Comparison of ENCODE assay signal across 8 cellular contexts in the genomic region with DNA sequence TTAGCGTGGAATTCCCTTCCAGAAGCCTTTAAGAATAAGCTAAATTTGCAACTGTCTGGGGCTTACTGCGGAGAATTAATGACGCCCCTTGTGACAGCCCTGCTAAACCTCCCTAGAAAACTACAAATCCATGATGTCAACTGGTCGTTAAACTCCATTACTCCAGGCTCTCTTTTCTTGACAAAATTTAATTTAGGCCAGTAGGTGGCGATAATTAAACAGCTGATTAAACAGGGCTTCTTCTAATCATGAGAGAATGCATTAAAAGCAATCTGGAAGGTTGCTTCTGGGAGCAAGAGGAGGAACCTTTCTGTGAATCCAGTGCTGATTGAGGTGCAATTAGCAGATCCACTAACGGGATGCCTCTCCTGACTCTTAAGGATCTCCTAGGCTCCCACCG. TPM values are rescaled to one million over a fixed set of nuclear protein-coding genes. Genes with fewer than 3 reads are reported as not detected.
DNase-seq lines count a peak whose midpoint lies in the region; ATAC-seq and TF ChIP-seq lines count a peak whose summit lies in the region.

No MANE protein-coding gene starts in this region.

- no peaks in the 10 kb centered on the region for H4K20me1 ChIP-seq in HCT116 (ENCODE audit: insufficient read depth)

- no TSS peak for BruUV-seq in HCT116 (replicated peaks; lab: Mats Ljungman, UMichigan)

- no peak overlapping the region for H3K4ac ChIP-seq in mesendoderm (ENCODE audit: low read depth, low read length)

- peaks cover 38% of the 10 kb centered on the region for H3K27me3 ChIP-seq in HCT116 (ENCODE audit: insufficient read depth, low read length)
- no peaks in the 10 kb centered on the region for H3K27me3 ChIP-seq in mesendoderm (ENCODE audit: insufficient read depth, low read length, poor library complexity)

- no peak overlapping the region for H4K5ac ChIP-seq in mesendoderm (ENCODE audit: low read length)

- H3K36me3 ChIP-seq in HCT116 (ENCODE audit: control insufficient read depth in 1 of 2, insufficient read depth in 2 of 2, low read length in 2 of 2) (no peaks in the 10 kb centered on the region), mesendoderm (ENCODE audit: control insufficient read depth, insufficient read depth, low read length) (no peaks in the 10 kb centered on the region)

- no peak overlapping the region for H4K8ac ChIP-seq in mesendoderm (ENCODE audit: low read depth, low read length)

- no peaks in the 10 kb centered on the region for H3K79me1 ChIP-seq in mesendoderm (ENCODE audit: low read length)

- H3K9ac ChIP-seq in HCT116 (ENCODE audit: low read length) (no peak overlapping the region), mesendoderm (ENCODE audit: low read length) (no peak overlapping the region)

- peak; percentile 25 to 76 (median 68); a peak in 5 of 6 replicates for TF ChIP-seq CTCF in HCT116 (IDR thresholded peaks at IDR 0.05 in 2 of 3, conservative IDR thresholded peaks at IDR 0.05 in 1 of 3; ENCODE audit: borderline replicate concordance in 1 of 3, insufficient read depth in 1 of 3, low read depth in 2 of 3, low read length in 2 of 3)

- H3K4me1 ChIP-seq in HCT116 (ENCODE audit: control insufficient read depth in 1 of 2, insufficient read depth in 2 of 2, low read length in 2 of 2) (no peaks in the 10 kb centered on the region), mesendoderm (ENCODE audit: control insufficient read depth, low read depth, low read length) (no peaks in the 10 kb centered on the region)

- no peak overlapping the region for H2BK120ac ChIP-seq in mesendoderm (ENCODE audit: low read depth, low read length)

- intact Hi-C loops in HCT116 (cut with micrococcal nuclease), result loop anchor here (1.0 to 10.0 kb wide), 3 partner anchors 472 to 830 kb away; no protein-coding TSS in a partner anchor

- WGBS in mesendoderm (ENCODE audit: extremely low coverage, insufficient coverage, low lambda C conversion rate), result no CpG with 5 or more reads among the region's 7 CpGs

- no peak overlapping the region for H3K4me3 ChIP-seq in HCT116 (replicated peaks in 1 of 2; ENCODE audit: low read depth in 1 of 2, low read length in 2 of 2)
- H3K4me3 ChIP-seq in mesendoderm (ENCODE audit: low read length), result no peak overlapping the region

- peak overlapping the region; percentile 82 for H2AFZ ChIP-seq in HCT116 (ENCODE audit: low read depth, low read length, poor library complexity, severe bottlenecking)

- no peak overlapping the region for H3K4me2 ChIP-seq in HCT116 (ENCODE audit: low read length)
- H3K4me2 ChIP-seq in mesendoderm (ENCODE audit: low read length), result no peak overlapping the region

- no peaks in the 10 kb centered on the region for H3K9me2 ChIP-seq in HCT116 (ENCODE audit: insufficient read depth)

- CTCF ChIA-PET in HCT116 (lab: Charles Lee), result interaction anchor here (0.6 to 2.0 kb wide), 10 partner anchors 14 to 844 kb away, joined by 3 to 11 read pairs (median 4); no protein-coding TSS in a partner anchor

- no peak overlapping the region for H2BK5ac ChIP-seq in mesendoderm (ENCODE audit: low read length)

- no peaks in the 10 kb centered on the region for H3K9me3 ChIP-seq in HCT116 (ENCODE audit: control insufficient read depth in 1 of 2, insufficient read depth in 1 of 2, low read depth in 1 of 2, low read length in 2 of 2)

- POLR2A ChIA-PET in HCT116 (lab: Charles Lee), result no interaction called here

- peak; percentile 68 for ATAC-seq in HCT116
- ATAC-seq in HG02642 (IDR thresholded peaks at IDR 0.05; ENCODE audit: poor library complexity, unreplicated experiment), result no peak
- ATAC-seq in GM18517 (IDR thresholded peaks at IDR 0.05; ENCODE audit: unreplicated experiment), result no peak

- H3K23ac ChIP-seq in mesendoderm (ENCODE audit: low read length), result no peak overlapping the region

- H3K27ac ChIP-seq in HCT116 (ENCODE audit: low read depth, low read length), result no peak overlapping the region
- H3K27ac ChIP-seq in mesendoderm (ENCODE audit: low read depth, low read length), result no peak overlapping the region

- TF ChIP-seq RAD21 in HCT116 (IDR thresholded peaks at IDR 0.05; ENCODE audit: low read depth), result peak; percentile 72

- H3K79me2 ChIP-seq in HCT116 (ENCODE audit: insufficient read depth, low read length), result no peaks in the 10 kb centered on the region
- H3K79me2 ChIP-seq in mesendoderm (ENCODE audit: control insufficient read depth, insufficient read depth, low read length), result no peaks in the 10 kb centered on the region

- no peak overlapping the region for H3K56ac ChIP-seq in mesendoderm (ENCODE audit: low read length)

- H3K18ac ChIP-seq in mesendoderm (ENCODE audit: low read length), result no peak overlapping the region

- no peak for TF ChIP-seq POLR2A in HCT116 (IDR thresholded peaks at IDR 0.05; ENCODE audit: borderline replicate concordance, extremely low read depth, insufficient read depth, insufficient read length)

- DNase-seq in AML-193 (lab: John Stamatoyannopoulos, UW) (peak; percentile 0 to 2), HCT116 (ENCODE audit: low read depth, low spot score) (peak; percentile 29), NOMO-1 treated with DMSO at 0.1 percent for 48 hours (lab: John Stamatoyannopoulos, UW; ENCODE audit: unreplicated experiment) (peak; percentile 34), dermis blood vessel endothelial cell (peak; percentile 73), mesendoderm (peak; percentile 70)
- DNase-seq in activated CD4-positive, CD25-positive, alpha-beta regulatory T cell (lab: John Stamatoyannopoulos, UW), result no peak

- RAD21 ChIA-PET in HCT116 (lab: Charles Lee; ENCODE audit: low non-redundant PET in 1 of 2, low total read pairs in 2 of 2, uncharacterized antibody in 2 of 2, unreplicated experiment in 2 of 2), result interaction anchor here in 1 of 2 experiments (0.7 kb wide), 1 partner anchor 114 kb away, joined by 3 read pairs; no protein-coding TSS in a partner anchor

- no peak overlapping the region for H2BK15ac ChIP-seq in mesendoderm (replicated peaks; ENCODE audit: low read depth)

- no peak overlapping the region for H2AK5ac ChIP-seq in mesendoderm (ENCODE audit: low read length)

TF ChIP-seq in HCT116, 20 proteins besides CTCF, POLR2A, EP300 and RAD21:
- TF ChIP-seq CBX3 (IDR thresholded peaks at IDR 0.05; ENCODE audit: low read depth), result no peak
- TF ChIP-seq EZH2phosphoT487 (IDR thresholded peaks at IDR 0.05; ENCODE audit: borderline replicate concordance), result no peak
- no peak for TF ChIP-seq EZH2 (IDR thresholded peaks at IDR 0.05)
- TF ChIP-seq EGR1 (IDR thresholded peaks at IDR 0.05; ENCODE audit: low read depth), result no peak
- TF ChIP-seq JUND (IDR thresholded peaks at IDR 0.05), result no peak
- TF ChIP-seq, protein P1, sequence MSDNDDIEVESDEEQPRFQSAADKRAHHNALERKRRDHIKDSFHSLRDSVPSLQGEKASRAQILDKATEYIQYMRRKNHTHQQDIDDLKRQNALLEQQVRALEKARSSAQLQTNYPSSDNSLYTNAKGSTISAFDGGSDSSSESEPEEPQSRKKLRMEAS (IDR thresholded peaks at IDR 0.05), result no peak
- no peak for TF ChIP-seq SP1 (IDR thresholded peaks at IDR 0.05; ENCODE audit: low read depth)
- TF ChIP-seq ELF1 (IDR thresholded peaks at IDR 0.05; ENCODE audit: borderline replicate concordance, low read depth), result no peak
- TF ChIP-seq TCF7L2 (IDR thresholded peaks at IDR 0.05; ENCODE audit: borderline replicate concordance, extremely low read depth, insufficient read depth, insufficient read length), result no peak

RNA-seq across cellular contexts. Expression of a gene that starts 8.1 kb away (rescaled TPM):
- total RNA-seq in HCT116 (2021; ENCODE audit: unreplicated experiment) (7.2 TPM), dermis blood vessel endothelial cell (15.4 and 16.7 TPM in 2 replicates)
- 5.1 and 5.7 TPM in 2 replicates for polyA plus RNA-seq in HCT116 (2012)
- polyA plus RNA-seq in mesendoderm (2013, experiment 1 of 2), result 1.7 TPM
- polyA plus RNA-seq in mesendoderm (2013, experiment 2 of 2), result 1.4 TPM

Comparison
In these comparisons a context has a peak if more than half of its experiments do, and no peak if none do; other contexts are left out.
1. DNase-seq: peak in AML-193 (2 of 2), HCT116 (single experiment), NOMO-1 treated with DMSO at 0.1 percent for 48 hours (single experiment), dermis blood vessel endothelial cell (single experiment) and mesendoderm (single experiment); none in activated CD4-positive, CD25-positive, alpha-beta regulatory T cell (0 of 4).